1 cellular context compared by ENCODE assay signal in genomic region chr15:43249699-43250203, GRCh38.
TF ChIP-seq lines count a peak whose summit lies in the region.

No MANE protein-coding gene starts in this region.

TF ChIP-seq in K562, 482 proteins besides CTCF, POLR2A, EP300 and RAD21 (continued from another document):
- TF ChIP-seq, protein P1, sequence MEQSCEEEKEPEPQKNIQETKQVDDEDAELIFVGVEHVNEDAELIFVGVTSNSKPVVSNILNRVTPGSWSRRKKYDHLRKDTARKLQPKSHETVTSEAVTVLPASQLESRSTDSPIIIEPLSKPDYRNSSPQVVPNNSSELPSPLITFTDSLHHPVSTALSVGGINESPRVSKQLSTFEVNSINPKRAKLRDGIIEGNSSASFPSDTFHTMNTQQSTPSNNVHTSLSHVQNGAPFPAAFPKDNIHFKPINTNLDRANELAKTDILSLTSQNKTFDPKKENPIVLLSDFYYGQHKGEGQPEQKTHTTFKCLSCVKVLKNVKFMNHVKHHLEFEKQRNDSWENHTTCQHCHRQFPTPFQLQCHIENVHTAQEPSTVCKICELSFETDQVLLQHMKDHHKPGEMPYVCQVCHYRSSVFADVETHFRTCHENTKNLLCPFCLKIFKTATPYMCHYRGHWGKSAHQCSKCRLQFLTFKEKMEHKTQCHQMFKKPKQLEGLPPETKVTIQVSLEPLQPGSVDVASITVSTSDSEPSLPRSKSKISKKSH (CRISPR knock-in tag; IDR thresholded peaks at IDR 0.05), result no peak
- TF ChIP-seq NR2C2 (CRISPR knock-in tag; IDR thresholded peaks at IDR 0.05) (0 out of 2 replicates have a peak, but pooled peaks have one; percentile 45), NR2C2 (tag; IDR thresholded peaks at IDR 0.05) (no peak), PHF21A (IDR thresholded peaks at IDR 0.05; ENCODE audit: borderline replicate concordance, low read depth) (no peak), ZNF263 (CRISPR knock-in tag; IDR thresholded peaks at IDR 0.05; ENCODE audit: borderline replicate concordance) (no peak), POLR2G (IDR thresholded peaks at IDR 0.05; ENCODE audit: low read depth, low read length) (no peak), SETDB1 (IDR thresholded peaks at IDR 0.05; ENCODE audit: low read length) (no peak), FOXJ3 (CRISPR knock-in tag; IDR thresholded peaks at IDR 0.05) (no peak), CCAR2 (IDR thresholded peaks at IDR 0.05; ENCODE audit: low read depth, low read length) (no peak), CBX1 (IDR thresholded peaks at IDR 0.05; ENCODE audit: low read depth) (no peak), ZFP30 (CRISPR knock-in tag; IDR thresholded peaks at IDR 0.05; ENCODE audit: borderline replicate concordance) (no peak), GABPB1 (CRISPR knock-in tag; IDR thresholded peaks at IDR 0.05) (0 out of 2 replicates have a peak, but pooled peaks have one; percentile 23), ILK (tag; IDR thresholded peaks at IDR 0.05; ENCODE audit: borderline replicate concordance, low read depth) (no peak), VEZF1 (CRISPR knock-in tag; IDR thresholded peaks at IDR 0.05) (no peak), GATAD2B (IDR thresholded peaks at IDR 0.05; ENCODE audit: borderline replicate concordance) (no peak), SRSF3 (IDR thresholded peaks at IDR 0.05; ENCODE audit: insufficient read depth, low read length) (no peak), NCOA1 (IDR thresholded peaks at IDR 0.05; ENCODE audit: low read depth) (no peak), POLR2H (tag; IDR thresholded peaks at IDR 0.05; ENCODE audit: low read depth) (no peak), KAT2B (IDR thresholded peaks at IDR 0.05; ENCODE audit: low read depth, low read length) (no peak), FOS (IDR thresholded peaks at IDR 0.05; ENCODE audit: extremely low read depth, insufficient read length) (no peak), RBM17 (IDR thresholded peaks at IDR 0.05; ENCODE audit: borderline replicate concordance, low read depth, low read length) (no peak), CBX8 (IDR thresholded peaks at IDR 0.05; ENCODE audit: borderline replicate concordance, extremely low read depth, low read depth, low read length, poor library complexity, severe bottlenecking) (no peak), ETV5 (CRISPR knock-in tag; IDR thresholded peaks at IDR 0.05; ENCODE audit: low read depth) (no peak), ZNF639 (CRISPR knock-in tag; conservative IDR thresholded peaks at IDR 0.05 in 1 of 2, IDR thresholded peaks at IDR 0.05 in 1 of 2) (no peak), NFE2L1 (tag; IDR thresholded peaks at IDR 0.05; ENCODE audit: borderline replicate concordance, low read depth) (no peak), JUN (IDR thresholded peaks at IDR 0.05; ENCODE audit: borderline replicate concordance, low read depth, low read length) (peak; percentile 4; the same call in 1 of the 2 replicates), JUN (CRISPR knock-in tag; IDR thresholded peaks at IDR 0.05; ENCODE audit: borderline replicate concordance) (no peak), MAFK (IDR thresholded peaks at IDR 0.05; ENCODE audit: low read length) (no peak), GTF2A2 (tag; IDR thresholded peaks at IDR 0.05) (no peak), ZBTB33 (CRISPR knock-in tag; IDR thresholded peaks at IDR 0.05) (no peak), FOXM1 (IDR thresholded peaks at IDR 0.05; ENCODE audit: low read depth) (no peak), FOXM1 (CRISPR knock-in tag; IDR thresholded peaks at IDR 0.05; ENCODE audit: low read depth) (no peak)
- TF ChIP-seq, protein P2, sequence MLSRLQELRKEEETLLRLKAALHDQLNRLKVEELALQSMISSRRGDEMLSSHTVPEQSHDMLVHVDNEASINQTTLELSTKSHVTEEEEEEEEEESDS (CRISPR knock-in tag; IDR thresholded peaks at IDR 0.05), result no peak
- TF ChIP-seq, protein P3, sequence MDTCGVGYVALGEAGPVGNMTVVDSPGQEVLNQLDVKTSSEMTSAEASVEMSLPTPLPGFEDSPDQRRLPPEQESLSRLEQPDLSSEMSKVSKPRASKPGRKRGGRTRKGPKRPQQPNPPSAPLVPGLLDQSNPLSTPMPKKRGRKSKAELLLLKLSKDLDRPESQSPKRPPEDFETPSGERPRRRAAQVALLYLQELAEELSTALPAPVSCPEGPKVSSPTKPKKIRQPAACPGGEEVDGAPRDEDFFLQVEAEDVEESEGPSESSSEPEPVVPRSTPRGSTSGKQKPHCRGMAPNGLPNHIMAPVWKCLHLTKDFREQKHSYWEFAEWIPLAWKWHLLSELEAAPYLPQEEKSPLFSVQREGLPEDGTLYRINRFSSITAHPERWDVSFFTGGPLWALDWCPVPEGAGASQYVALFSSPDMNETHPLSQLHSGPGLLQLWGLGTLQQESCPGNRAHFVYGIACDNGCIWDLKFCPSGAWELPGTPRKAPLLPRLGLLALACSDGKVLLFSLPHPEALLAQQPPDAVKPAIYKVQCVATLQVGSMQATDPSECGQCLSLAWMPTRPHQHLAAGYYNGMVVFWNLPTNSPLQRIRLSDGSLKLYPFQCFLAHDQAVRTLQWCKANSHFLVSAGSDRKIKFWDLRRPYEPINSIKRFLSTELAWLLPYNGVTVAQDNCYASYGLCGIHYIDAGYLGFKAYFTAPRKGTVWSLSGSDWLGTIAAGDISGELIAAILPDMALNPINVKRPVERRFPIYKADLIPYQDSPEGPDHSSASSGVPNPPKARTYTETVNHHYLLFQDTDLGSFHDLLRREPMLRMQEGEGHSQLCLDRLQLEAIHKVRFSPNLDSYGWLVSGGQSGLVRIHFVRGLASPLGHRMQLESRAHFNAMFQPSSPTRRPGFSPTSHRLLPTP (IDR thresholded peaks at IDR 0.05; ENCODE audit: borderline replicate concordance, extremely low read depth, insufficient read length), result no peak
- TF ChIP-seq, protein P4, sequence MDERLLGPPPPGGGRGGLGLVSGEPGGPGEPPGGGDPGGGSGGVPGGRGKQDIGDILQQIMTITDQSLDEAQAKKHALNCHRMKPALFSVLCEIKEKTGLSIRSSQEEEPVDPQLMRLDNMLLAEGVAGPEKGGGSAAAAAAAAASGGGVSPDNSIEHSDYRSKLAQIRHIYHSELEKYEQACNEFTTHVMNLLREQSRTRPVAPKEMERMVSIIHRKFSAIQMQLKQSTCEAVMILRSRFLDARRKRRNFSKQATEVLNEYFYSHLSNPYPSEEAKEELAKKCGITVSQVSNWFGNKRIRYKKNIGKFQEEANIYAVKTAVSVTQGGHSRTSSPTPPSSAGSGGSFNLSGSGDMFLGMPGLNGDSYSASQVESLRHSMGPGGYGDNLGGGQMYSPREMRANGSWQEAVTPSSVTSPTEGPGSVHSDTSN (CRISPR knock-in tag; IDR thresholded peaks at IDR 0.05; ENCODE audit: low read depth), result no peak
- TF ChIP-seq, protein P4 (tag; conservative IDR thresholded peaks at IDR 0.05; ENCODE audit: low read depth), result peak; percentile 43
